ENCODE assay signal across 6 cellular contexts in genomic region chr9:35756275-35756742, GRCh38. TPM values are rescaled to one million over a fixed set of nuclear protein-coding genes. Genes with fewer than 3 reads are reported as not detected.
DNase-seq lines count a peak whose midpoint lies in the region; TF ChIP-seq lines count a peak whose summit lies in the region.

No MANE protein-coding gene starts in this region.

- H3F3A ChIP-seq in neural progenitor cell (ENCODE audit: low read depth) = peaks cover 28% of the 10 kb centered on the region

- H3K9me3 Mint-ChIP-seq in MCF 10A (ENCODE audit: unreplicated experiment) = no peaks in the 10 kb centered on the region
- H3K9me3 Mint-ChIP-seq in neural progenitor cell = no peaks in the 10 kb centered on the region

- POLR2A ChIA-PET in MCF 10A (lab: Yijun Ruan, JAX) = interaction anchor here (0.7 to 2.5 kb wide), 7 partner anchors 9 to 58 kb away, joined by 3 to 15 read pairs (median 4); partner anchors contain the start of genes CREB3, GBA2, HINT2 and RGP1

- H3K4me3 Mint-ChIP-seq in MCF 10A (ENCODE audit: unreplicated experiment) = peak overlapping the region; percentile 97
- H3K4me3 Mint-ChIP-seq in neural progenitor cell = peak overlapping the region; percentile 93

- H3K4me1 ChIP-seq in KMS-11 (ENCODE audit: low read depth, poor library complexity, severe bottlenecking) = peaks cover 16% of the 10 kb centered on the region
- peaks cover 19% of the 10 kb centered on the region for H3K4me1 ChIP-seq in neural progenitor cell

- H3K27ac ChIP-seq in KMS-11 (peak overlapping the region; percentile 89), neural progenitor cell (peak overlapping the region; percentile 83)

- H4K20me1 ChIP-seq in KMS-11 (ENCODE audit: insufficient read depth) = no peaks in the 10 kb centered on the region
- H4K20me1 ChIP-seq in neural progenitor cell (ENCODE audit: low read depth) = no peaks in the 10 kb centered on the region

- TF ChIP-seq CTCF in KMS-11 (conservative IDR thresholded peaks at IDR 0.05; ENCODE audit: low read depth, low read length) = peak; percentile 82
- TF ChIP-seq CTCF in MCF 10A (IDR thresholded peaks at IDR 0.05; ENCODE audit: unreplicated experiment) = peak; percentile 61
- no peak for TF ChIP-seq CTCF in neural progenitor cell (IDR thresholded peaks at IDR 0.05)

- no peaks in the 10 kb centered on the region for H3K27me3 Mint-ChIP-seq in MCF 10A (ENCODE audit: insufficient read depth, unreplicated experiment)
- no peaks in the 10 kb centered on the region for H3K27me3 Mint-ChIP-seq in neural progenitor cell (ENCODE audit: insufficient read depth, low read depth)

- BruUV-seq in MCF 10A (replicated peaks; lab: Mats Ljungman, UMichigan) = no TSS peak

- H3K36me3 Mint-ChIP-seq in MCF 10A (ENCODE audit: insufficient read depth, unreplicated experiment) (peaks cover 28% of the 10 kb centered on the region), neural progenitor cell (peaks cover 33% of the 10 kb centered on the region)

- H3K27me3 ChIP-seq in KMS-11 (ENCODE audit: insufficient read depth, low read depth) = no peaks in the 10 kb centered on the region
- H3K27me3 ChIP-seq in neural progenitor cell = no peaks in the 10 kb centered on the region

- DNase-seq in COLO668 (lab: John Stamatoyannopoulos, UW; ENCODE audit: unreplicated experiment) (peak; percentile 84), MCF 10A (ENCODE audit: unreplicated experiment) (no peak), neural progenitor cell (ENCODE audit: low spot score) (peak; percentile 85), occipital lobe (lab: John Stamatoyannopoulos, UW) (no peak), UCSD-AML1 (lab: John Stamatoyannopoulos, UW; ENCODE audit: unreplicated experiment) (no peak)

- peak overlapping the region; percentile 68; the same call in 1 of the 2 replicates for H3K4me2 ChIP-seq in KMS-11
- peak overlapping the region; percentile 94 for H3K4me2 ChIP-seq in neural progenitor cell

- no peaks in the 10 kb centered on the region for H3K36me3 ChIP-seq in KMS-11 (ENCODE audit: insufficient read depth)
- H3K36me3 ChIP-seq in neural progenitor cell = no peaks in the 10 kb centered on the region

- H3K4me1 Mint-ChIP-seq in MCF 10A (ENCODE audit: insufficient read depth, unreplicated experiment) (peaks cover 20% of the 10 kb centered on the region), neural progenitor cell (peaks cover 27% of the 10 kb centered on the region)

- H2AFZ ChIP-seq in KMS-11 (ENCODE audit: low read depth) = peak overlapping the region; percentile 82
- H2AFZ ChIP-seq in neural progenitor cell (replicated peaks) = peak overlapping the region; percentile 64

- H3K9ac ChIP-seq in KMS-11 = peak overlapping the region; percentile 94
- H3K9ac ChIP-seq in neural progenitor cell = no peak overlapping the region

- no peaks in the 10 kb centered on the region for H3K9me3 ChIP-seq in neural progenitor cell (ENCODE audit: low read depth)

- H3K27ac Mint-ChIP-seq in MCF 10A (ENCODE audit: low read depth, unreplicated experiment) (peak overlapping the region; percentile 98), neural progenitor cell (peak overlapping the region; percentile 51)

- CTCF ChIA-PET in MCF 10A (lab: Yijun Ruan, JAX) = interaction anchor here (0.6 to 2.8 kb wide), 15 partner anchors 9 to 673 kb away, joined by 3 to 17 read pairs (median 4); no protein-coding TSS in a partner anchor

- intact Hi-C loops in MCF 10A (cut with micrococcal nuclease) = loop anchor here (2.0 kb wide), 1 partner anchor 24 kb away; the partner anchor contains the start of genes CREB3 and TLN1

- H3K4me3 ChIP-seq in KMS-11 (IDR thresholded peaks at IDR 0.05; ENCODE audit: insufficient read depth, low read depth, low read length) (no peak overlapping the region), neural progenitor cell (peak overlapping the region; percentile 68)

- H3K79me2 ChIP-seq in KMS-11 (ENCODE audit: insufficient read depth, low read depth) (peaks cover 32% of the 10 kb centered on the region; the same call in 1 of the 2 replicates), neural progenitor cell (ENCODE audit: low read depth) (peaks cover 40% of the 10 kb centered on the region)

RNA-seq across cellular contexts. Expression of gene MSMP, which starts 2.2 kb away (rescaled TPM):
- total RNA-seq in MCF 10A (2022) (not detected in 2 replicates), neural progenitor cell (ENCODE audit: low replicate concordance) (not detected in 2 replicates), occipital lobe (not detected)

RNA-seq across cellular contexts. Expression of gene RGP1, which starts 7.2 kb away (rescaled TPM):
- total RNA-seq in MCF 10A (2022) = 33.8 and 35.8 TPM in 2 replicates
- total RNA-seq in neural progenitor cell (ENCODE audit: low replicate concordance) = 11.2 and 20.1 TPM in 2 replicates
- total RNA-seq in occipital lobe = 12.3 TPM

RNA-seq across cellular contexts. Expression of gene GBA2, which starts 7.3 kb away (rescaled TPM):
- total RNA-seq in MCF 10A (2022) (51.3 and 55.2 TPM in 2 replicates), neural progenitor cell (ENCODE audit: low replicate concordance) (44.8 and 74.5 TPM in 2 replicates), occipital lobe (45.2 TPM)

RNA-seq across cellular contexts. Expression of gene CREB3, which starts 23.8 kb away (rescaled TPM):
- total RNA-seq in MCF 10A (2022) (58.7 and 66.2 TPM in 2 replicates), neural progenitor cell (ENCODE audit: low replicate concordance) (27.9 and 30.3 TPM in 2 replicates), occipital lobe (22.9 TPM)

RNA-seq across cellular contexts. Expression of gene TLN1, which starts 24.3 kb away (rescaled TPM):
- 224 and 256 TPM in 2 replicates for total RNA-seq in MCF 10A (2022)
- 36.7 and 71.5 TPM in 2 replicates for total RNA-seq in neural progenitor cell (ENCODE audit: low replicate concordance)
- 17.8 TPM for total RNA-seq in occipital lobe

Comparison
In these comparisons a context has a peak if more than half of its experiments do, and no peak if none do; other contexts are left out.
1. DNase-seq: peak in COLO668 (single experiment) and neural progenitor cell (single experiment); none in MCF 10A (single experiment), occipital lobe (single experiment) and UCSD-AML1 (single experiment).